Comparison of ENCODE assay signal across 10 cellular contexts in genomic region chr9:129321511-129322021, GRCh38.
DNase-seq lines count a peak whose midpoint lies in the region; ATAC-seq and TF ChIP-seq lines count a peak whose summit lies in the region.
"Had no signal": no experiment of that assay in that cellular context is flagged by ENCODE, and none has a peak within 500 bp of the region (broad histone marks: within the 10 kb centered on the region; RNA-seq: fewer than 3 reads in every experiment).

No MANE protein-coding gene starts in this region.

- H3K4me1 Mint-ChIP-seq in naive thymus-derived CD8-positive, alpha-beta T cell, result peaks cover 10 to 26% (median 17%) of the 10 kb centered on the region in 4 donors

- H3K4me3 ChIP-seq in cardiac muscle cell, result peak overlapping the region; percentile 20
- H3K4me3 ChIP-seq in duodenal mucosa (ENCODE audit: low read depth in 1 of 2, low read length in 2 of 2), result peak overlapping the region in 1 of 2 donors; percentile 48
- peak overlapping the region; percentile 29 for H3K4me3 ChIP-seq in urinary bladder (ENCODE audit: low read depth, low read length)

- WGBS in urinary bladder, result 94% methylated on average over 11 of the region's 11 CpGs

- ATAC-seq in left ventricle myocardium superior (no peak), GM21825 (IDR thresholded peaks at IDR 0.05; ENCODE audit: unreplicated experiment) (no peak), HG02885 (IDR thresholded peaks at IDR 0.05; ENCODE audit: poor library complexity, unreplicated experiment) (no peak)
- ATAC-seq in naive thymus-derived CD8-positive, alpha-beta T cell, result no peak

- peaks cover 0 to 3% (median 0%) of the 10 kb centered on the region in 5 donors for H3K27me3 Mint-ChIP-seq in naive thymus-derived CD8-positive, alpha-beta T cell

- DNase-seq in cardiac muscle cell (ENCODE audit: low read depth in 1 of 2, low spot score in 1 of 2) (no peak), left ventricle myocardium superior (no peak), DMS53 treated with DMSO at 0.1 percent for 48 hours (lab: John Stamatoyannopoulos, UW; ENCODE audit: unreplicated experiment) (no peak)
- no peak for DNase-seq in naive thymus-derived CD8-positive, alpha-beta T cell
- DNase-seq: activated gamma-delta T cell, SIG-M5 had no signal

- peak overlapping the region in 9 of 10 donors; percentile 41 to 89 (median 60) for H3K4me3 Mint-ChIP-seq in naive thymus-derived CD8-positive, alpha-beta T cell

- TF ChIP-seq CTCF in cardiac muscle cell (IDR thresholded peaks at IDR 0.05; ENCODE audit: low read depth, low read length), result no peak

- no peaks in the 10 kb centered on the region for H3K9me3 Mint-ChIP-seq in naive thymus-derived CD8-positive, alpha-beta T cell

- POLR2A ChIA-PET in naive thymus-derived CD8-positive, alpha-beta T cell (lab: Charles Lee), result interaction anchor here (0.6 to 4.0 kb wide), 12 partner anchors 9 to 284 kb away, joined by 3 to 47 read pairs (median 10); partner anchors contain the start of gene IER5L

- H3K4me1 ChIP-seq in cardiac muscle cell (ENCODE audit: low read depth) (peaks cover 61% of the 10 kb centered on the region), duodenal mucosa (ENCODE audit: control insufficient read depth in 1 of 2, insufficient read depth in 2 of 2, low read length in 2 of 2) (peaks cover 4 to 20% of the 10 kb centered on the region in 2 donors), urinary bladder (ENCODE audit: insufficient read depth) (no peaks in the 10 kb centered on the region)

- no peaks in the 10 kb centered on the region for H3K27me3 ChIP-seq in cardiac muscle cell
- no peaks in the 10 kb centered on the region for H3K27me3 ChIP-seq in duodenal mucosa (ENCODE audit: control insufficient read depth in 1 of 2, insufficient read depth in 2 of 2, low read length in 2 of 2)

- H3K36me3 Mint-ChIP-seq in naive thymus-derived CD8-positive, alpha-beta T cell, result no peaks in the 10 kb centered on the region

- intact Hi-C loops in left ventricle myocardium superior (cut with micrococcal nuclease), result no loop called here

- peak overlapping the region in 8 of 10 donors; percentile 47 to 74 (median 60) for H3K27ac Mint-ChIP-seq in naive thymus-derived CD8-positive, alpha-beta T cell

- no peaks in the 10 kb centered on the region for H3K36me3 ChIP-seq in cardiac muscle cell
- H3K36me3 ChIP-seq in duodenal mucosa (ENCODE audit: control insufficient read depth in 1 of 2, insufficient read depth in 2 of 2, low read length in 2 of 2), result no peaks in the 10 kb centered on the region
- no peaks in the 10 kb centered on the region for H3K36me3 ChIP-seq in urinary bladder (ENCODE audit: insufficient read depth)

- H3K9me3 ChIP-seq in cardiac muscle cell (ENCODE audit: low read depth) (no peaks in the 10 kb centered on the region), duodenal mucosa (ENCODE audit: control insufficient read depth in 1 of 2, low read length in 2 of 2) (no peaks in the 10 kb centered on the region)

- H3K27ac ChIP-seq in cardiac muscle cell (peak overlapping the region; percentile 97), duodenal mucosa (ENCODE audit: low read depth, low read length) (peak overlapping the region; percentile 7), urinary bladder (ENCODE audit: low read depth) (peak overlapping the region; percentile 88)

- H3K9ac ChIP-seq in duodenal mucosa (ENCODE audit: low read depth in 1 of 2, low read length in 2 of 2), result peak overlapping the region; percentile 32 to 44

Comparison
In these comparisons a context has a peak if more than half of its experiments do, and no peak if none do; other contexts are left out.
1. H3K27ac ChIP-seq: peak in every context shown above with its lines; median percentile 97 in cardiac muscle cell; 88 in urinary bladder; 7 in duodenal mucosa.